ENCODE assay signal across 16 cellular contexts in the genomic region with DNA sequence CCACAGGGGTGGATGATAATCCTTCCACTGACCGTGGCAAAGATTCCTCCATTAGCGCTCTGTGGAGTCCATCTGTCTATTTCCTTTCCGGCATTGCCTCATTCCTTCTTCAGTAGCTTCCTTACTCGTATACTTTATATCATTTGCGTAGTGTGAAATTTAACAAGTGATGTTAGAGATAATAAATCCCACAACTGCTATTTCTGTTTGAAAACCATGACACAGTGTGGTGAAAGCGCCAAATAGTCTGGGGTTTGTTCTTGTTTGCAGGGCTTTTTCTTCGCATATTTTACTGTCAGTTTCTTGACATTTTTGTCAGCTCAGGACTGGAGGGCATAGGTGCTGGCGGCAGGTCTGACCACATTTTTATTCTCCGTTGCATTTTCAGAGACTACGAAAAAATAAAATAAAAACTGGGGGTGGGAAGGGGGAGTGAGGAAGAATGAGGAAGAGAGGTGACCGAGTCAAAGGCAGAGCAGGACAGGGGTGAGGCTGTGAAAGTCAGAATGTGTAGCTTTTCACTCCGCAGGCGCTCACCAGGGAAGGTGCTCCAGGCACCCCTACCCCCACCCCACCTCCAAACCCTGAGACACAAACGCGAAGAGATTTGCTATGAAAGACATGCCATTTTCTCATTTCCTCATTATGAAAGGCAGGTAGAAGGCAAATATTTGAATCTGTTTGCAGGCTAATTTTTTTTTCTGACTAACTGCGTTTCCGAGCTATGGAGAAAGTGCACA.
DNase-seq lines count a peak whose midpoint lies in the region; ATAC-seq, FAIRE-seq and TF ChIP-seq lines count a peak whose summit lies in the region.
"Had no signal": no experiment of that assay in that cellular context is flagged by ENCODE, and none has a peak within 500 bp of the region (broad histone marks: within the 10 kb centered on the region; RNA-seq: fewer than 3 reads in every experiment).

No MANE protein-coding gene starts in this region.

- no peak overlapping the region for H3K27ac Mint-ChIP-seq in WTC11
- peak overlapping the region; percentile 92 for H3K27ac Mint-ChIP-seq in type B pancreatic cell
- no peak overlapping the region for H3K27ac Mint-ChIP-seq in immature natural killer cell
- H3K27ac Mint-ChIP-seq: HFFc6 had no signal

- dilution Hi-C loops in keratinocyte (cut with MboI; ENCODE audit: extremely low pct_ligation_motif_present, low sequenced_read_pairs): no loop called here

- DNase-seq in HEK293T (ENCODE audit: extremely low spot score): peak; percentile 25
- DNase-seq in WTC11 (ENCODE audit: low spot score): no peak
- DNase-seq in keratinocyte (ENCODE audit: low read depth, low spot score): no peak
- no peak for DNase-seq in type B pancreatic cell (ENCODE audit: extremely low spot score, unreplicated experiment)
- no peak for DNase-seq in immature natural killer cell
- DNase-seq in SW 1271 (lab: John Stamatoyannopoulos, UW): no peak
- DNase-seq: activated CD4-positive, alpha-beta T cell treated with anti-CD3 and anti-CD28 coated beads for 48 hours; amniotic stem cell; HFFc6; hippocampal formation; Kasumi-1; NCI-H774; right lobe of liver had no signal

- TF ChIP-seq CTCF in WTC11 (IDR thresholded peaks at IDR 0.05) (no peak), keratinocyte (optimal IDR thresholded peaks at IDR 0.05 in 1 of 3, IDR thresholded peaks at IDR 0.05 in 1 of 3, conservative IDR thresholded peaks at IDR 0.05 in 1 of 3; ENCODE audit: extremely low read depth in 1 of 3, insufficient read depth in 2 of 3, low read length in 3 of 3) (no peak), type B pancreatic cell (conservative IDR thresholded peaks at IDR 0.05) (no peak)

- no peak overlapping the region for H3K27ac ChIP-seq in keratinocyte (ENCODE audit: control insufficient read depth, insufficient read depth, low read length)
- H3K27ac ChIP-seq: neutrophil, right lobe of liver had no signal

- H3K9ac ChIP-seq in keratinocyte (ENCODE audit: control insufficient read depth, extremely low read depth, insufficient read depth, low read length): peak overlapping the region; percentile 39

- H3K79me2 ChIP-seq in keratinocyte (ENCODE audit: control insufficient read depth, insufficient read depth, low read length): no peaks in the 10 kb centered on the region

- no peaks in the 10 kb centered on the region for H3K9me3 ChIP-seq in keratinocyte (ENCODE audit: control insufficient read depth, low read depth, low read length)
- H3K9me3 ChIP-seq: neutrophil, right lobe of liver had no signal

- peak; percentile 32 for FAIRE-seq in keratinocyte (lab: Jason Lieb, UNC)

- peaks cover 4% of the 10 kb centered on the region for H3K4me1 ChIP-seq in keratinocyte (ENCODE audit: control insufficient read depth, extremely low read depth, insufficient read depth, low read length)
- H3K4me1 ChIP-seq: right lobe of liver had no signal

- H3K4me1 Mint-ChIP-seq in WTC11: peaks cover 30% of the 10 kb centered on the region
- peaks cover 18% of the 10 kb centered on the region for H3K4me1 Mint-ChIP-seq in type B pancreatic cell (ENCODE audit: unreplicated experiment)
- no peaks in the 10 kb centered on the region for H3K4me1 Mint-ChIP-seq in immature natural killer cell

- H3K27me3 Mint-ChIP-seq in WTC11 (ENCODE audit: low read depth) (no peaks in the 10 kb centered on the region), type B pancreatic cell (no peaks in the 10 kb centered on the region), immature natural killer cell (ENCODE audit: low read depth in 3 of 3) (peaks cover 0 to 4% (median 3%) of the 10 kb centered on the region in 3 donors)

- CTCF ChIA-PET in HEK293T (lab: Yijun Ruan, JAX): interaction anchor here (0.7 kb wide), 1 partner anchor 84 kb away, joined by 7 read pairs; no protein-coding TSS in a partner anchor
- CTCF ChIA-PET in WTC11 (lab: Charles Lee): interaction anchor here (1.0 kb wide), 1 partner anchor 138 kb away, joined by 3 read pairs; no protein-coding TSS in a partner anchor

- H3K4me3 Mint-ChIP-seq in WTC11: no peak overlapping the region
- H3K4me3 Mint-ChIP-seq in type B pancreatic cell: peak overlapping the region; percentile 81
- no peak overlapping the region for H3K4me3 Mint-ChIP-seq in immature natural killer cell
- H3K4me3 Mint-ChIP-seq: HFFc6 had no signal

- peak overlapping the region; percentile 86 for H3K4me2 ChIP-seq in keratinocyte (ENCODE audit: control insufficient read depth, extremely low read depth, insufficient read depth, low read depth, low read length)

- peak overlapping the region; percentile 13 to 63 (median 57) for H3K4me3 ChIP-seq in keratinocyte (ENCODE audit: control insufficient read depth in 2 of 3, extremely low read depth in 1 of 3, insufficient read depth in 2 of 3, low read depth in 1 of 3, low read length in 3 of 3)
- H3K4me3 ChIP-seq: right lobe of liver had no signal

- no peaks in the 10 kb centered on the region for H3K9me1 ChIP-seq in keratinocyte (ENCODE audit: control insufficient read depth, extremely low read depth, insufficient read depth, low read length)

- no peaks in the 10 kb centered on the region for H3K36me3 ChIP-seq in keratinocyte (ENCODE audit: control insufficient read depth in 2 of 2, extremely low read depth in 1 of 2, insufficient read depth in 2 of 2, low read length in 2 of 2)
- H3K36me3 ChIP-seq: neutrophil, right lobe of liver had no signal

- H2AFZ ChIP-seq in keratinocyte (ENCODE audit: control insufficient read depth, low read length): peak overlapping the region; percentile 82

- H3K9me3 Mint-ChIP-seq in WTC11 (peaks cover 22% of the 10 kb centered on the region), type B pancreatic cell (peaks cover 11% of the 10 kb centered on the region), immature natural killer cell (peaks cover 0 to 11% (median 5%) of the 10 kb centered on the region in 6 donors)

- POLR2A ChIA-PET in HEK293T (lab: Yijun Ruan, JAX) (no interaction called here), WTC11 (lab: Charles Lee) (no interaction called here)

- H3K36me3 Mint-ChIP-seq in WTC11 (peaks cover 17% of the 10 kb centered on the region), type B pancreatic cell (peaks cover 10% of the 10 kb centered on the region), immature natural killer cell (no peaks in the 10 kb centered on the region)

- ATAC-seq in WTC11 (peak; percentile 55), GM18861 (IDR thresholded peaks at IDR 0.05; ENCODE audit: unreplicated experiment) (no peak), HG02588 (IDR thresholded peaks at IDR 0.05; ENCODE audit: unreplicated experiment) (no peak)
- ATAC-seq: right lobe of liver had no signal

- H4K20me1 ChIP-seq in keratinocyte (ENCODE audit: control insufficient read depth, extremely low read depth, insufficient read depth, low read length): no peaks in the 10 kb centered on the region

- H3K27me3 ChIP-seq in keratinocyte (ENCODE audit: control insufficient read depth, extremely low read depth, insufficient read depth, low read length): no peaks in the 10 kb centered on the region
- H3K27me3 ChIP-seq: neutrophil, right lobe of liver had no signal

TF ChIP-seq in HEK293T, 16 proteins besides CTCF, POLR2A, EP300 and RAD21 (continues in another document):
- TF ChIP-seq ARNT (IDR thresholded peaks at IDR 0.05) (no peak), CTBP1 (IDR thresholded peaks at IDR 0.05; ENCODE audit: borderline replicate concordance) (no peak), BHLHE40 (IDR thresholded peaks at IDR 0.05; ENCODE audit: borderline replicate concordance) (no peak), FOXM1 (IDR thresholded peaks at IDR 0.05; ENCODE audit: borderline replicate concordance) (no peak), ELF4 (IDR thresholded peaks at IDR 0.05) (no peak), FOXK2 (IDR thresholded peaks at IDR 0.05) (no peak), NFRKB (IDR thresholded peaks at IDR 0.05) (no peak), LEF1 (IDR thresholded peaks at IDR 0.05; ENCODE audit: borderline replicate concordance) (no peak), SUZ12 (IDR thresholded peaks at IDR 0.05) (no peak), TARDBP (IDR thresholded peaks at IDR 0.05) (no peak), L3MBTL2 (conservative IDR thresholded peaks at IDR 0.05) (no peak), HDGF (IDR thresholded peaks at IDR 0.05; ENCODE audit: borderline replicate concordance) (no peak)
- TF ChIP-seq, protein P1, sequence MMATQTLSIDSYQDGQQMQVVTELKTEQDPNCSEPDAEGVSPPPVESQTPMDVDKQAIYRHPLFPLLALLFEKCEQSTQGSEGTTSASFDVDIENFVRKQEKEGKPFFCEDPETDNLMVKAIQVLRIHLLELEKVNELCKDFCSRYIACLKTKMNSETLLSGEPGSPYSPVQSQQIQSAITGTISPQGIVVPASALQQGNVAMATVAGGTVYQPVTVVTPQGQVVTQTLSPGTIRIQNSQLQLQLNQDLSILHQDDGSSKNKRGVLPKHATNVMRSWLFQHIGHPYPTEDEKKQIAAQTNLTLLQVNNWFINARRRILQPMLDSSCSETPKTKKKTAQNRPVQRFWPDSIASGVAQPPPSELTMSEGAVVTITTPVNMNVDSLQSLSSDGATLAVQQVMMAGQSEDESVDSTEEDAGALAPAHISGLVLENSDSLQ (IDR thresholded peaks at IDR 0.05): no peak

TF ChIP-seq in WTC11, 78 proteins besides CTCF, POLR2A, EP300 and RAD21:
- TF ChIP-seq ATF1 (CRISPR knock-in tag; IDR thresholded peaks at IDR 0.05) (no peak), ZNF423 (CRISPR knock-in tag; IDR thresholded peaks at IDR 0.05) (0 out of 2 replicates have a peak, but pooled peaks have one; percentile 5)
